Comparison of ENCODE assay signal across 8 cellular contexts in genomic region chr16:31073073-31073822, GRCh38.
DNase-seq lines count a peak whose midpoint lies in the region; ATAC-seq lines count a peak whose summit lies in the region.

No MANE protein-coding gene starts in this region.

- ATAC-seq in GM19043 (IDR thresholded peaks at IDR 0.05; ENCODE audit: low read depth, unreplicated experiment) = peak; percentile 42
- ATAC-seq in HG03342 (IDR thresholded peaks at IDR 0.05; ENCODE audit: unreplicated experiment) = peak; percentile 49

- peak overlapping the region; percentile 95 for H3K27ac ChIP-seq in cingulate gyrus (ENCODE audit: low read depth, low read length)

- DNase-seq in AML-193 (lab: John Stamatoyannopoulos, UW) (peak; percentile 59 to 62), NCI-H510A (lab: John Stamatoyannopoulos, UW) (peak; percentile 93), left kidney (ENCODE audit: low read depth, low spot score) (peak; percentile 98)
- DNase-seq in activated CD4-positive, alpha-beta T cell treated with anti-CD3 and anti-CD28 coated beads for 48 hours = peak; percentile 94
- DNase-seq in stimulated activated CD4-positive, alpha-beta T cell treated with anti-CD3 and anti-CD28 coated beads, Interleukin-1b, Interleukin-23, amount 100 ng/mL, for 4 hours (ENCODE audit: low read depth in 2 of 2) = peak; percentile 71 to 88

Comparison
In these comparisons a context has a peak if more than half of its experiments do, and no peak if none do; other contexts are left out.
1. Peak in every context shown above with its lines: DNase-seq, ATAC-seq and H3K27ac ChIP-seq.